ENCODE assay signal across 8 cellular contexts in the genomic region with DNA sequence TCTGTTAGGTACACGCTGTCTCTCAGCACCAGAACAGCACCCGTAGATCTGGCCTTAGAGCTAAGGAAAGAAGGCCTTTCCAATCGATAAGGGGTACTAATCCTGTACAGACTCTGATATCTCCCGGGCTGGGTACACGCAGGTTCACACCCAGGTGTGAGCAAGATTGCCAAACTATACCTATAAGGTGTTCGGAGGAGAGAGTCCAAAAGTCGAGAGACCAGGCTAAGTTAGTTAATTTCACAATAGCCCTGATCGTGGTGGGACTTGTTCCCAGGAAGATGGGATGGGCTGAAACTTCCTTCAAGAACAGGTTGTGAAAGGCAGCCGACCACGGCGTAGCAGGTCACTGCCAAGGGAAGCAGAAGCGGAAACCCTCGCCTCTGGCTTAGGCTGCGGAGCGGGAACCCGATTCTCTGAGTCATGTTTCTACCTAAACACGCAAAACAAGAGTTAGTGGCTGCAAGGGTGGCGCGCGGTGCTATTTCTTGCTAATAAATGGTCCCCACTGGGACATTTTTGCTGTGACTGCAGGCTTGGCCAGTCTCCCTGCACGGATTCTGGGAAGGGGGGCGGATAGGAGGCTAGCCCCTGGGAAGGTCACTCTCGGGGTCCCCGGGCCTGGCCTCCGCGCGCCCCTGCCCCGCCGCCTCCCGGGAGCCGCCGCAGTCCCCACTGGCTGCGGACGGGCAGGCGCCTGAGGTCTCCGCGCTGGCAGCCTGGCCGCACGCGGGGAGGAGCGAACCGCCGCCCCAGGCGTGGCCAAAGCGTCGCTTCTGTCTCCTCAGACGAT.
DNase-seq lines count a peak whose midpoint lies in the region; ATAC-seq and TF ChIP-seq lines count a peak whose summit lies in the region.

No MANE protein-coding gene starts in this region.

- peak overlapping the region; percentile 26 for H3K4me3 Mint-ChIP-seq in activated naive CD8-positive, alpha-beta T cell treated with anti-CD3 and anti-CD28 coated beads for 36 hours

- no peaks in the 10 kb centered on the region for H3K36me3 Mint-ChIP-seq in activated naive CD8-positive, alpha-beta T cell treated with anti-CD3 and anti-CD28 coated beads for 36 hours

- H3K79me2 ChIP-seq in smooth muscle cell (ENCODE audit: low read depth), result no peaks in the 10 kb centered on the region

- no peaks in the 10 kb centered on the region for H3K4me1 ChIP-seq in iPS-15b (ENCODE audit: control insufficient read depth, insufficient read depth, low read length)
- H3K4me1 ChIP-seq in smooth muscle cell (ENCODE audit: low read depth), result no peaks in the 10 kb centered on the region

- peak overlapping the region; percentile 74 for H2AFZ ChIP-seq in smooth muscle cell (ENCODE audit: low read depth)

- H3K9ac ChIP-seq in iPS-15b (ENCODE audit: low read depth, low read length) (no peak overlapping the region), smooth muscle cell (ENCODE audit: low read depth) (no peak overlapping the region)

- H3K4me3 ChIP-seq in iPS-15b (ENCODE audit: low read depth, low read length) (peak overlapping the region; percentile 70), smooth muscle cell (peak overlapping the region; percentile 62)

- H4K20me1 ChIP-seq in smooth muscle cell (ENCODE audit: low read depth), result no peaks in the 10 kb centered on the region

- TF ChIP-seq CTCF in smooth muscle cell (IDR thresholded peaks at IDR 0.05; ENCODE audit: borderline replicate concordance, insufficient read depth, poor library complexity, severe bottlenecking), result no peak

- H3K27me3 ChIP-seq in iPS-15b (ENCODE audit: control insufficient read depth, insufficient read depth, low read length), result peaks cover 12% of the 10 kb centered on the region
- H3K27me3 ChIP-seq in smooth muscle cell (ENCODE audit: low read depth), result peaks cover 35% of the 10 kb centered on the region

- no peak overlapping the region for H3K27ac ChIP-seq in smooth muscle cell (ENCODE audit: low read depth)

- peak overlapping the region; percentile 93 for H3K4me2 ChIP-seq in smooth muscle cell

- H3K9me3 Mint-ChIP-seq in activated naive CD8-positive, alpha-beta T cell treated with anti-CD3 and anti-CD28 coated beads for 36 hours, result no peaks in the 10 kb centered on the region

- peaks cover 8% of the 10 kb centered on the region for H3K4me1 Mint-ChIP-seq in activated naive CD8-positive, alpha-beta T cell treated with anti-CD3 and anti-CD28 coated beads for 36 hours

- peaks cover 7% of the 10 kb centered on the region for H3K27me3 Mint-ChIP-seq in activated naive CD8-positive, alpha-beta T cell treated with anti-CD3 and anti-CD28 coated beads for 36 hours

- no peaks in the 10 kb centered on the region for H3F3A ChIP-seq in smooth muscle cell (ENCODE audit: low read depth)

- H3K27ac Mint-ChIP-seq in activated naive CD8-positive, alpha-beta T cell treated with anti-CD3 and anti-CD28 coated beads for 36 hours, result no peak overlapping the region

- no peak for ATAC-seq in GM21381 (IDR thresholded peaks at IDR 0.05; ENCODE audit: unreplicated experiment)

- H3K9me3 ChIP-seq in iPS-15b (ENCODE audit: control insufficient read depth, insufficient read depth, low read length), result no peaks in the 10 kb centered on the region
- H3K9me3 ChIP-seq in smooth muscle cell (replicated peaks; ENCODE audit: low read depth), result no peaks in the 10 kb centered on the region

- DNase-seq in DMS53 (lab: John Stamatoyannopoulos, UW) (peak; percentile 69), DMS53 treated with DMSO at 0.1 percent for 48 hours (lab: John Stamatoyannopoulos, UW; ENCODE audit: unreplicated experiment) (no peak), NCI-H2227 treated with DMSO at 0.1 percent for 48 hours (lab: John Stamatoyannopoulos, UW) (peak; percentile 17), smooth muscle cell (lab: John Stamatoyannopoulos, UW; ENCODE audit: unreplicated experiment) (no peak), NCI-H187 treated with DMSO at 0.1 percent for 48 hours (lab: John Stamatoyannopoulos, UW) (no peak)
- peak; percentile 39 for DNase-seq in activated naive CD8-positive, alpha-beta T cell treated with anti-CD3 and anti-CD28 coated beads for 36 hours

- H3K36me3 ChIP-seq in iPS-15b (ENCODE audit: control insufficient read depth, insufficient read depth, low read length) (no peaks in the 10 kb centered on the region), smooth muscle cell (ENCODE audit: low read depth) (no peaks in the 10 kb centered on the region)

- WGBS in smooth muscle cell (ENCODE audit: low lambda C conversion rate), result 22% methylated on average over 43 of the region's 47 CpGs

Comparison
In these comparisons a context has a peak if more than half of its experiments do, and no peak if none do; other contexts are left out.
1. DNase-seq: peak in DMS53 (single experiment), NCI-H2227 treated with DMSO at 0.1 percent for 48 hours (single experiment) and activated naive CD8-positive, alpha-beta T cell treated with anti-CD3 and anti-CD28 coated beads for 36 hours (single experiment); none in DMS53 treated with DMSO at 0.1 percent for 48 hours (single experiment), smooth muscle cell (single experiment) and NCI-H187 treated with DMSO at 0.1 percent for 48 hours (single experiment).